ENCODE assay signal across 19 cellular contexts in the genomic region with DNA sequence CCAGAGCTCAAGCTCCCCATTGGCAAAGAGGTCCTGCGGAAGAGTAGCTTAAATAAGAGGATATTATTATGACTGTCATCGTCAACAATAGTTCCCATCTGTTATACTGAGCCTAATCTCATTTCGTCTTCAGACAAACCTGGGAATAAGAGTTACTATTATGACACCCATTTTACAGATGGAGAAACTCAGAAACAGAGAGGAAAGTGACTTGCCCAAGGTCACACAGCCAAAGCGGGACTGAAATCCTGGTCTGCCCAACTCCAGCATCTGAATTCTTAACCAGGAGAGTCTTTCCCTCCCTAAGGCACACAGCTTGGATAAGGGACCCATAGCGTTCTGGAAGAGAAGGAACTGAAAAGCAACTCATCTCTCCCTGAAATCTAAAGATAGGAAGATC. TPM values are rescaled to one million over a fixed set of nuclear protein-coding genes. Genes with fewer than 3 reads are reported as not detected.
DNase-seq lines count a peak whose midpoint lies in the region; FAIRE-seq and TF ChIP-seq lines count a peak whose summit lies in the region.
"Had no signal": no experiment of that assay in that cellular context is flagged by ENCODE, and none has a peak within 500 bp of the region (broad histone marks: within the 10 kb centered on the region; RNA-seq: fewer than 3 reads in every experiment).

No MANE protein-coding gene starts in this region.

- no peak overlapping the region for H3K9ac ChIP-seq in H1 (replicated peaks in 1 of 4; ENCODE audit: extremely low read depth in 1 of 4, low read depth in 3 of 4, low read length in 3 of 4)
- H3K9ac ChIP-seq: BLaER1, GM23248 had no signal

- no peak overlapping the region for H3K14ac ChIP-seq in H1 (ENCODE audit: insufficient read length)

- H3K56ac ChIP-seq in H1 (replicated peaks; ENCODE audit: insufficient read length, low read depth, low read length) = no peak overlapping the region

- no peak overlapping the region for H2BK15ac ChIP-seq in H1 (ENCODE audit: low read length)

- H3K79me2 ChIP-seq in H1 (ENCODE audit: control insufficient read depth in 1 of 2, insufficient read depth in 2 of 2, low read length in 2 of 2) = no peaks in the 10 kb centered on the region

- H3K23ac ChIP-seq in H1 (ENCODE audit: insufficient read length) = no peak overlapping the region

- H4K5ac ChIP-seq in H1 (ENCODE audit: insufficient read length, low read depth, low read length) = no peak overlapping the region

- H2AK5ac ChIP-seq in H1 (ENCODE audit: low read depth, low read length) = no peak overlapping the region

- intact Hi-C loops in cardiac septum (cut with DNase I) = loop anchor here (5.0 kb wide), 1 partner anchor 383 kb away; no protein-coding TSS in a partner anchor
- intact Hi-C loops in tibial artery (cut with DNase I; ENCODE audit: low total_unique reads) = loop anchor here (1.0 to 10.0 kb wide), 3 partner anchors 64 to 370 kb away; partner anchors contain the start of gene SPATA2

- no peak overlapping the region for H2BK20ac ChIP-seq in H1 (ENCODE audit: low read length)

- H2BK5ac ChIP-seq in H1 (ENCODE audit: low read depth, low read length) = 0 out of 2 replicates have a peak overlapping the region, but pooled peaks have one; percentile 32

- H2BK12ac ChIP-seq in H1 (ENCODE audit: low read depth, low read length) = no peak overlapping the region

- no peak overlapping the region for H4K91ac ChIP-seq in H1 (replicated peaks; ENCODE audit: insufficient read length, low read length)

- H4K20me1 ChIP-seq in H1 (replicated peaks in 1 of 2; ENCODE audit: control insufficient read depth in 1 of 2, insufficient read depth in 2 of 2, low read length in 2 of 2) = peaks cover 0 to 9% of the 10 kb centered on the region in 2 experiments
- H4K20me1 ChIP-seq: BLaER1 had no signal

- no peaks in the 10 kb centered on the region for H3K27me3 ChIP-seq in right atrium auricular region
- no peaks in the 10 kb centered on the region for H3K27me3 ChIP-seq in H1 (replicated peaks in 1 of 4; ENCODE audit: control insufficient read depth in 3 of 4, extremely low read depth in 1 of 4, insufficient read depth in 3 of 4, low read length in 3 of 4)
- H3K27me3 ChIP-seq in tibial artery = no peaks in the 10 kb centered on the region
- H3K27me3 ChIP-seq in small intestine (ENCODE audit: control insufficient read depth in 2 of 2, insufficient read depth in 2 of 2, low read length in 2 of 2) = no peaks in the 10 kb centered on the region
- H3K27me3 ChIP-seq: BLaER1 had no signal

- CTCF ChIA-PET in H1 (lab: Charles Lee; ENCODE audit: partially characterized antibody) = interaction anchor here (0.6 to 15.7 kb wide), 18 partner anchors 11 to 516 kb away, joined by 3 to 665 read pairs (median 4); no protein-coding TSS in a partner anchor

- no peaks in the 10 kb centered on the region for H3K4me1 ChIP-seq in right atrium auricular region
- H3K4me1 ChIP-seq in H1 (replicated peaks in 1 of 4; ENCODE audit: control insufficient read depth in 3 of 4, insufficient read depth in 4 of 4, low read length in 3 of 4) = no peaks in the 10 kb centered on the region
- peaks cover 0 to 54% (median 13%) of the 10 kb centered on the region in 4 donors for H3K4me1 ChIP-seq in tibial artery
- H3K4me1 ChIP-seq in small intestine (ENCODE audit: control insufficient read depth in 2 of 2, insufficient read depth in 1 of 2, low read depth in 1 of 2, low read length in 1 of 2) = no peaks in the 10 kb centered on the region

- peaks cover 5% of the 10 kb centered on the region; the same call in 1 of the 2 replicates for H3K23me2 ChIP-seq in H1 (ENCODE audit: low read depth, low read length)

- WGBS in H1 (ENCODE audit: extremely low coverage in 1 of 2, insufficient coverage in 1 of 2, insufficient read length in 1 of 2, insufficient replicate concordance in 2 of 2, low coverage in 1 of 2, low lambda C conversion rate in 2 of 2, missing lambda C conversion rate in 1 of 2), 2 experiments = 93% methylated on average over 5 of the region's 5 CpGs; no CpG with 5 or more reads in 1 of the 2 experiments
- WGBS in small intestine, 3 donors = 94 to 97% (median 95%) methylated on average over 5 of the region's 5 CpGs

- POLR2A ChIA-PET in H1 (lab: Charles Lee; ENCODE audit: partially characterized antibody) = no interaction called here

- no peak overlapping the region for H3K27ac ChIP-seq in right atrium auricular region
- H3K27ac ChIP-seq in H1 (ENCODE audit: low read depth, low read length) = no peak overlapping the region
- peak overlapping the region; percentile 68 to 99 for H3K27ac ChIP-seq in tibial artery
- no peak overlapping the region for H3K27ac ChIP-seq in small intestine (ENCODE audit: low read depth in 1 of 2, low read length in 1 of 2)
- H3K27ac ChIP-seq: 22Rv1, BLaER1, GM23248 had no signal

- no peaks in the 10 kb centered on the region; the same call in 1 of the 2 replicates for H3K79me1 ChIP-seq in H1 (ENCODE audit: low read depth, low read length)

- H3K4me3 ChIP-seq in right atrium auricular region (no peak overlapping the region), H1 (ENCODE audit: extremely low read depth in 1 of 4, insufficient read depth in 2 of 4, low read depth in 3 of 4, low read length in 4 of 4) (no peak overlapping the region), tibial artery (no peak overlapping the region), small intestine (ENCODE audit: low read depth in 1 of 2, low read length in 2 of 2) (no peak overlapping the region)
- H3K4me3 ChIP-seq: A549, BLaER1, GM23248 had no signal

- H3K4ac ChIP-seq in H1 (replicated peaks; ENCODE audit: insufficient read length, low read depth, low read length) = no peak overlapping the region

- no peak overlapping the region for H3K4me2 ChIP-seq in H1 (ENCODE audit: insufficient read depth in 1 of 2, low read depth in 2 of 2, low read length in 2 of 2)
- H3K4me2 ChIP-seq: A549, BLaER1 had no signal

- TF ChIP-seq CTCF in right atrium auricular region (IDR thresholded peaks at IDR 0.05) = no peak
- no peak for TF ChIP-seq CTCF in H1 (IDR thresholded peaks at IDR 0.05; ENCODE audit: control extremely low read depth in 1 of 3, insufficient read depth in 1 of 3, low read depth in 1 of 3, low read length in 3 of 3)
- TF ChIP-seq CTCF in tibial artery (IDR thresholded peaks at IDR 0.05) = no peak

- H3K9me3 ChIP-seq in right atrium auricular region = peaks cover 0 to 4% of the 10 kb centered on the region in 2 donors
- H3K9me3 ChIP-seq in H1 (ENCODE audit: insufficient read depth in 2 of 2, low read depth in 1 of 2, low read length in 1 of 2) = peaks cover 0 to 6% of the 10 kb centered on the region in 2 experiments; a peak in 1 of 4 replicates
- H3K9me3 ChIP-seq in tibial artery = no peaks in the 10 kb centered on the region
- H3K9me3 ChIP-seq in small intestine (ENCODE audit: control insufficient read depth, low read depth) = peaks cover 3% of the 10 kb centered on the region

- peaks cover 29% of the 10 kb centered on the region for H3K36me3 ChIP-seq in right atrium auricular region
- H3K36me3 ChIP-seq in H1 (ENCODE audit: control insufficient read depth in 2 of 4, insufficient read depth in 4 of 4, low read length in 3 of 4) = peaks cover 6 to 39% (median 18%) of the 10 kb centered on the region in 4 experiments; a peak in 6 of 8 replicates
- peaks cover 76 to 83% (median 81%) of the 10 kb centered on the region in 3 donors for H3K36me3 ChIP-seq in tibial artery
- no peaks in the 10 kb centered on the region for H3K36me3 ChIP-seq in small intestine (ENCODE audit: control insufficient read depth in 2 of 2, insufficient read depth in 2 of 2, low read length in 2 of 2)
- H3K36me3 ChIP-seq: BLaER1 had no signal

- no peak overlapping the region for H2BK120ac ChIP-seq in H1 (replicated peaks; ENCODE audit: low read depth, low read length)

- peak; percentile 21 for DNase-seq in right atrium auricular region (ENCODE audit: low spot score)
- DNase-seq in cardiac septum (ENCODE audit: low spot score) = no peak
- DNase-seq in H1 (ENCODE audit: low read depth in 1 of 2, low spot score in 2 of 2) = no peak
- DNase-seq in tibial artery = no peak
- DNase-seq in NCI-H748 (lab: John Stamatoyannopoulos, UW; ENCODE audit: unreplicated experiment) = no peak
- no peak for DNase-seq in small intestine
- no peak for DNase-seq in AG08395 (ENCODE audit: low spot score)
- DNase-seq: CD4-positive, alpha-beta memory T cell; DMS153; DMS79; GDM1; GM23248 had no signal

- FAIRE-seq in H1 (lab: Jason Lieb, UNC) = no peak
- FAIRE-seq in small intestine (lab: Jason Lieb, UNC) = no peak
- FAIRE-seq: A549, GM12892, GM18507, H54 had no signal

- TF ChIP-seq RAD21 in H1 (IDR thresholded peaks at IDR 0.05 in 1 of 2, conservative IDR thresholded peaks at IDR 0.05 in 1 of 2; ENCODE audit: low read depth in 2 of 2, low read length in 2 of 2) = no peak

- H4K8ac ChIP-seq in H1 (ENCODE audit: extremely low read depth, insufficient read depth, low read length) = no peak overlapping the region

- no peak overlapping the region for H2AFZ ChIP-seq in H1 (ENCODE audit: low read length)
- H2AFZ ChIP-seq: GM23248 had no signal

- no peak overlapping the region for H3K18ac ChIP-seq in H1 (ENCODE audit: extremely low read depth, low read length)

- TF ChIP-seq POLR2A in H1 (IDR thresholded peaks at IDR 0.05; ENCODE audit: control extremely low read depth in 1 of 2, low read depth in 2 of 2, low read length in 2 of 2) = no peak

- TF ChIP-seq EP300 in H1 (IDR thresholded peaks at IDR 0.05; ENCODE audit: borderline replicate concordance in 1 of 2, low read depth in 2 of 2, low read length in 2 of 2) = no peak

TF ChIP-seq in H1, 55 proteins besides CTCF, POLR2A, EP300 and RAD21 (continues in another document):
- no peak for TF ChIP-seq SP2 (IDR thresholded peaks at IDR 0.05; ENCODE audit: low read length)
- no peak for TF ChIP-seq TBP (IDR thresholded peaks at IDR 0.05; ENCODE audit: low read depth, low read length)
- no peak for TF ChIP-seq GTF2F1 (IDR thresholded peaks at IDR 0.05; ENCODE audit: borderline replicate concordance, low read depth, low read length)
- TF ChIP-seq ASH2L (IDR thresholded peaks at IDR 0.05; ENCODE audit: low read length) = no peak
- TF ChIP-seq KDM4A (IDR thresholded peaks at IDR 0.05; ENCODE audit: low read depth, low read length, severe bottlenecking) = no peak
- no peak for TF ChIP-seq BACH1 (IDR thresholded peaks at IDR 0.05; ENCODE audit: low read length)
- no peak for TF ChIP-seq HDAC6 (IDR thresholded peaks at IDR 0.05; ENCODE audit: low read depth, low read length)

RNA-seq across cellular contexts. Expression of gene PTGIS, which starts 23.4 kb away (rescaled TPM):
- 100 to 1,000 TPM in 1 of 2 donors, 10 to 100 TPM in 1; 59.8 to 169 TPM for total RNA-seq in right atrium auricular region
- total RNA-seq in cardiac septum = 37.6 TPM
- 35.5 and 40.2 TPM in 2 replicates for total RNA-seq in H1 (2021; fragmentation: NEBNext Ultra II Directional; extraction: Animal tissue kit (Norgen Biotek cat#: 25700))
- polyA plus RNA-seq in H1 (2011; rRNA removed) = 29.9 and 44.0 TPM in 2 replicates
- 29.9 TPM for polyA plus RNA-seq in H1 (2011; cell fraction: cytosol; rRNA removed)
- 37.9 TPM for polyA plus RNA-seq in H1 (2011; cell fraction: nucleus; rRNA removed)
- polyA plus RNA-seq in H1 (2012, experiment 1 of 2) = 22.4 to 30.7 TPM (median 23.3 TPM) in 4 replicates
- polyA plus RNA-seq in H1 (2012, experiment 2 of 2) = 22.9 TPM
- polyA plus RNA-seq in H1 (2013, experiment 1 of 2) = 23.7 TPM
- polyA plus RNA-seq in H1 (2013, experiment 2 of 2) = 26.0 TPM
- 34.2 and 40.8 TPM in 2 replicates for polyA minus RNA-seq in H1 (2011; rRNA and poly(A)+ RNA removed)
- polyA minus RNA-seq in H1 (2011; cell fraction: cytosol; rRNA and poly(A)+ RNA removed) = 28.5 TPM
- polyA minus RNA-seq in H1 (2011; cell fraction: nucleus; rRNA and poly(A)+ RNA removed) = 16.2 TPM
- 10 to 100 TPM in 1 of 3 donors, under 1 TPM in 2; 0.22 to 15.1 (median 0.54) TPM for polyA plus RNA-seq in small intestine
- total RNA-seq: CD4-positive, alpha-beta memory T cell had no signal
- polyA plus RNA-seq: CD14-positive monocyte; CD4-positive, alpha-beta memory T cell had no signal

Comparison
In these comparisons a context has a peak if more than half of its experiments do, and no peak if none do; other contexts are left out.
1. H3K27ac ChIP-seq: peak in tibial artery (2 of 2); none in right atrium auricular region (0 of 2), H1 (single experiment) and small intestine (0 of 2).